Comparison of ENCODE assay signal across 4 cellular contexts in genomic region chr1:32462977-32463376, GRCh38. TPM values are rescaled to one million over a fixed set of nuclear protein-coding genes. Genes with fewer than 3 reads are reported as not detected.
"Had no signal": no experiment of that assay in that cellular context is flagged by ENCODE, and none has a peak within 500 bp of the region (broad histone marks: within the 10 kb centered on the region; RNA-seq: fewer than 3 reads in every experiment).

No MANE protein-coding gene starts in this region.

RNA-seq across cellular contexts. Expression of gene ZBTB8B, which starts 1.9 kb away (rescaled TPM):
- total RNA-seq: HT-29, HT1080, IMR-90 had no signal
- polyA plus RNA-seq: IgD-negative memory B cell, IMR-90 had no signal
